In genomic region chr7:140021603-140022002, GRCh38 we compare ENCODE assay signal across 1 cellular context.
A peak's percentile ranks its signal among the peaks of the same experiment; 100 is the strongest.
TF ChIP-seq lines count a peak whose summit lies in the region.

No MANE protein-coding gene starts in this region.

TF ChIP-seq in K562, 482 proteins besides CTCF, POLR2A, EP300 and RAD21:
- TF ChIP-seq TEAD4 (IDR thresholded peaks at IDR 0.05; ENCODE audit: low read length) = no peak
- 0 out of 2 replicates have a peak, but pooled peaks have one; percentile 8 for TF ChIP-seq TEAD4 (CRISPR knock-in tag; IDR thresholded peaks at IDR 0.05; ENCODE audit: borderline replicate concordance)
- no peak for TF ChIP-seq BHLHE40 (IDR thresholded peaks at IDR 0.05; ENCODE audit: low read length)
- TF ChIP-seq TEAD1 (CRISPR knock-in tag; IDR thresholded peaks at IDR 0.05) = 0 out of 4 replicates have a peak, but pooled peaks of 1 of the 2 experiments have one; percentile 31
- no peak for TF ChIP-seq HDAC2 (IDR thresholded peaks at IDR 0.05)
- TF ChIP-seq ZNF507 (tag; conservative IDR thresholded peaks at IDR 0.05) = no peak
- TF ChIP-seq COPS2 (conservative IDR thresholded peaks at IDR 0.05) = no peak
- no peak for TF ChIP-seq SMAD2 (IDR thresholded peaks at IDR 0.05; ENCODE audit: low read depth, low read length)
- TF ChIP-seq CHD1 (IDR thresholded peaks at IDR 0.05; ENCODE audit: low read length) = no peak
- no peak for TF ChIP-seq MEF2D (tag; conservative IDR thresholded peaks at IDR 0.05; ENCODE audit: low read depth)
- no peak for TF ChIP-seq SMAD4 (CRISPR knock-in tag; conservative IDR thresholded peaks at IDR 0.05)
- 0 out of 2 replicates have a peak, but pooled peaks have one; percentile 41 for TF ChIP-seq ZNF143 (CRISPR knock-in tag; IDR thresholded peaks at IDR 0.05)
- TF ChIP-seq CHCHD3 (CRISPR knock-in tag; IDR thresholded peaks at IDR 0.05) = no peak
- no peak for TF ChIP-seq ZNF316 (IDR thresholded peaks at IDR 0.05)
- peak; percentile 54 for TF ChIP-seq POLR2G (IDR thresholded peaks at IDR 0.05; ENCODE audit: low read depth, low read length)
- TF ChIP-seq ZC3H11A (IDR thresholded peaks at IDR 0.05; ENCODE audit: low read depth, low read length) = no peak
- TF ChIP-seq, protein P1, sequence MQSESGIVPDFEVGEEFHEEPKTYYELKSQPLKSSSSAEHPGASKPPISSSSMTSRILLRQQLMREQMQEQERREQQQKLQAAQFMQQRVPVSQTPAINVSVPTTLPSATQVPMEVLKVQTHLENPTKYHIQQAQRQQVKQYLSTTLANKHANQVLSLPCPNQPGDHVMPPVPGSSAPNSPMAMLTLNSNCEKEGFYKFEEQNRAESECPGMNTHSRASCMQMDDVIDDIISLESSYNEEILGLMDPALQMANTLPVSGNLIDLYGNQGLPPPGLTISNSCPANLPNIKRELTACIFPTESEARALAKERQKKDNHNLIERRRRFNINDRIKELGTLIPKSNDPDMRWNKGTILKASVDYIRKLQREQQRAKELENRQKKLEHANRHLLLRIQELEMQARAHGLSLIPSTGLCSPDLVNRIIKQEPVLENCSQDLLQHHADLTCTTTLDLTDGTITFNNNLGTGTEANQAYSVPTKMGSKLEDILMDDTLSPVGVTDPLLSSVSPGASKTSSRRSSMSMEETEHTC (IDR thresholded peaks at IDR 0.05) = no peak
- no peak for TF ChIP-seq ELF1 (tag; IDR thresholded peaks at IDR 0.05)
- TF ChIP-seq GTF2B (IDR thresholded peaks at IDR 0.05; ENCODE audit: extremely low read depth, insufficient read length) = no peak
- no peak for TF ChIP-seq ZMIZ1 (IDR thresholded peaks at IDR 0.05; ENCODE audit: low read depth in 2 of 2, low read length in 2 of 2)
- TF ChIP-seq ZNF263 (CRISPR knock-in tag; IDR thresholded peaks at IDR 0.05; ENCODE audit: borderline replicate concordance) = peak; percentile 51; the same call in 1 of the 2 replicates
- no peak for TF ChIP-seq HNRNPH1 (optimal IDR thresholded peaks at IDR 0.05; ENCODE audit: low read depth, low read length)
- 0 out of 2 replicates have a peak, but pooled peaks have one; percentile 30 for TF ChIP-seq USF1 (CRISPR knock-in tag; IDR thresholded peaks at IDR 0.05)
- TF ChIP-seq SRSF7 (optimal IDR thresholded peaks at IDR 0.05; ENCODE audit: low read depth, low read length) = no peak
- no peak for TF ChIP-seq SIN3A (IDR thresholded peaks at IDR 0.05; ENCODE audit: borderline replicate concordance in 2 of 2, control insufficient read depth in 1 of 2, low read depth in 2 of 2, low read length in 2 of 2)
- no peak for TF ChIP-seq ATF6 (CRISPR knock-in tag; IDR thresholded peaks at IDR 0.05)
- no peak for TF ChIP-seq TBP (optimal IDR thresholded peaks at IDR 0.05; ENCODE audit: low read depth, low read length)
- no peak for TF ChIP-seq CBX1 (IDR thresholded peaks at IDR 0.05; ENCODE audit: low read depth)
- no peak for TF ChIP-seq SREBF2 (CRISPR knock-in tag; IDR thresholded peaks at IDR 0.05)
- no peak for TF ChIP-seq ZNF436 (CRISPR knock-in tag; IDR thresholded peaks at IDR 0.05)
- TF ChIP-seq, protein P2, sequence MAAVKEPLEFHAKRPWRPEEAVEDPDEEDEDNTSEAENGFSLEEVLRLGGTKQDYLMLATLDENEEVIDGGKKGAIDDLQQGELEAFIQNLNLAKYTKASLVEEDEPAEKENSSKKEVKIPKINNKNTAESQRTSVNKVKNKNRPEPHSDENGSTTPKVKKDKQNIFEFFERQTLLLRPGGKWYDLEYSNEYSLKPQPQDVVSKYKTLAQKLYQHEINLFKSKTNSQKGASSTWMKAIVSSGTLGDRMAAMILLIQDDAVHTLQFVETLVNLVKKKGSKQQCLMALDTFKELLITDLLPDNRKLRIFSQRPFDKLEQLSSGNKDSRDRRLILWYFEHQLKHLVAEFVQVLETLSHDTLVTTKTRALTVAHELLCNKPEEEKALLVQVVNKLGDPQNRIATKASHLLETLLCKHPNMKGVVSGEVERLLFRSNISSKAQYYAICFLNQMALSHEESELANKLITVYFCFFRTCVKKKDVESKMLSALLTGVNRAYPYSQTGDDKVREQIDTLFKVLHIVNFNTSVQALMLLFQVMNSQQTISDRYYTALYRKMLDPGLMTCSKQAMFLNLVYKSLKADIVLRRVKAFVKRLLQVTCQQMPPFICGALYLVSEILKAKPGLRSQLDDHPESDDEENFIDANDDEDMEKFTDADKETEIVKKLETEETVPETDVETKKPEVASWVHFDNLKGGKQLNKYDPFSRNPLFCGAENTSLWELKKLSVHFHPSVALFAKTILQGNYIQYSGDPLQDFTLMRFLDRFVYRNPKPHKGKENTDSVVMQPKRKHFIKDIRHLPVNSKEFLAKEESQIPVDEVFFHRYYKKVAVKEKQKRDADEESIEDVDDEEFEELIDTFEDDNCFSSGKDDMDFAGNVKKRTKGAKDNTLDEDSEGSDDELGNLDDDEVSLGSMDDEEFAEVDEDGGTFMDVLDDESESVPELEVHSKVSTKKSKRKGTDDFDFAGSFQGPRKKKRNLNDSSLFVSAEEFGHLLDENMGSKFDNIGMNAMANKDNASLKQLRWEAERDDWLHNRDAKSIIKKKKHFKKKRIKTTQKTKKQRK (IDR thresholded peaks at IDR 0.05; ENCODE audit: borderline replicate concordance, low read depth, low read length) = no peak
- TF ChIP-seq, protein P3, sequence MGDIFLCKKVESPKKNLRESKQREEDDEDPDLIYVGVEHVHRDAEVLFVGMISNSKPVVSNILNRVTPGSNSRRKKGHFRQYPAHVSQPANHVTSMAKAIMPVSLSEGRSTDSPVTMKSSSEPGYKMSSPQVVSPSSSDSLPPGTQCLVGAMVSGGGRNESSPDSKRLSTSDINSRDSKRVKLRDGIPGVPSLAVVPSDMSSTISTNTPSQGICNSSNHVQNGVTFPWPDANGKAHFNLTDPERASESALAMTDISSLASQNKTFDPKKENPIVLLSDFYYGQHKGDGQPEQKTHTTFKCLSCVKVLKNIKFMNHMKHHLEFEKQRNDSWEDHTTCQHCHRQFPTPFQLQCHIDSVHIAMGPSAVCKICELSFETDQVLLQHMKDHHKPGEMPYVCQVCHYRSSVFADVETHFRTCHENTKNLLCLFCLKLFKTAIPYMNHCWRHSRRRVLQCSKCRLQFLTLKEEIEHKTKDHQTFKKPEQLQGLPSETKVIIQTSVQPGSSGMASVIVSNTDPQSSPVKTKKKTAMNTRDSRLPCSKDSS (IDR thresholded peaks at IDR 0.05; ENCODE audit: low read depth, partially characterized antibody) = no peak
- no peak for TF ChIP-seq PTRF (tag; IDR thresholded peaks at IDR 0.05)
TF ChIP-seq in K562: peak in this region for 6.
